29 cellular contexts compared by ENCODE assay signal in the genomic region with DNA sequence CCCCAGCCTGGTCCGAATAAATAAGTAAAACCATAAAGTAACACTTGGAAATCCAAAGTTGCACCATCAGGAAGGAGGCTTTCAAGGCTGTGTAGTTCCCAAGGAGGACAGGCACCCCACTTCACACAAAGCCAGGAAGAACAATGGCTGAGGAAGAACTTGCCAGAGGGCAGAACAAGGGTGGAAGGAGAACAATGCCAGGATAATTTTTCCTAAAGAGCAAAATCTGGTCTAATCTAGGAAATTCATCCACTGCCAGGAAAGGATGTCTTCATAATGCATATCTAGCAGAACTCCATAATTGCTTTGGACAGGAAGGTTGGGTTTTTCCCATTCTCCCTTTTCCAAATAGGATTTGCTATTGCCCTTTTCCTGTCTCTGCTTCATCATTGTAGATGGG. TPM values are rescaled to one million over a fixed set of nuclear protein-coding genes. Genes with fewer than 3 reads are reported as not detected.
DNase-seq lines count a peak whose midpoint lies in the region; ATAC-seq and TF ChIP-seq lines count a peak whose summit lies in the region.
"Had no signal": no experiment of that assay in that cellular context is flagged by ENCODE, and none has a peak within 500 bp of the region (broad histone marks: within the 10 kb centered on the region; RNA-seq: fewer than 3 reads in every experiment).

No MANE protein-coding gene starts in this region.

- peak; percentile 11 for DNase-seq in Daoy (ENCODE audit: low read depth)
- DNase-seq in NCI-H226, result peak; percentile 48
- peak; percentile 54 for DNase-seq in mammary epithelial cell
- no peak for DNase-seq in foreskin keratinocyte
- no peak for DNase-seq in activated CD4-positive, alpha-beta T cell treated with anti-CD3 and anti-CD28 coated beads for 4 hours
- no peak for DNase-seq in NCI-H510A (lab: John Stamatoyannopoulos, UW)
- DNase-seq in HT-29 (ENCODE audit: low spot score), result no peak
- DNase-seq: activated CD4-positive, alpha-beta T cell treated with anti-CD3 and anti-CD28 coated beads, Interleukin-2, amount 50 U/mL, for 4 hours; activated CD8-positive, alpha-beta memory T cell treated with anti-CD3 and anti-CD28 coated beads, Interleukin-2, amount 10 ng/mL, durations not matched to agents 7 days and 5 days; activated gamma-delta T cell; activated naive CD8-positive, alpha-beta T cell treated with anti-CD3 and anti-CD28 coated beads for 36 hours; activated T-cell treated with anti-CD3 and anti-CD28 coated beads, Interleukin-2, amount 50 U/mL, for 4 hours; anterior cingulate cortex; caudate nucleus; cortex of kidney; DMS153; effector memory CD8-positive, alpha-beta T cell; gastrocnemius medialis; Kasumi-1; natural killer cell; NCI-H146; nucleus accumbens; stimulated activated CD4-positive, alpha-beta T cell treated with anti-CD3 and anti-CD28 coated beads, Interleukin-4, amount 100 ng/mL, for 24 hours; T-helper 17 cell had no signal

- BruUV-seq in mammary epithelial cell (replicated peaks; lab: Mats Ljungman, UMichigan), result no TSS peak

- no peaks in the 10 kb centered on the region for H3K9me3 ChIP-seq in mammary epithelial cell (replicated peaks; ENCODE audit: insufficient read depth, low read length)
- H3K9me3 ChIP-seq: gastrocnemius medialis, prostate gland, tibial nerve had no signal

- no peak for ATAC-seq in foreskin keratinocyte
- no peak for ATAC-seq in GM19452 (IDR thresholded peaks at IDR 0.05; ENCODE audit: unreplicated experiment)
- ATAC-seq: activated CD8-positive, alpha-beta memory T cell treated with anti-CD3 and anti-CD28 coated beads, Interleukin-2, amount 10 ng/mL, durations not matched to agents 7 days and 5 days; activated T-cell treated with anti-CD3 and anti-CD28 coated beads, Interleukin-2, amount 50 U/mL, for 4 hours; effector memory CD8-positive, alpha-beta T cell; gastrocnemius medialis; natural killer cell; T-helper 17 cell had no signal

- H3K36me3 ChIP-seq in mammary epithelial cell (ENCODE audit: insufficient read depth, low read length), result no peaks in the 10 kb centered on the region
- H3K36me3 ChIP-seq: gastrocnemius medialis, prostate gland, tibial nerve had no signal

- WGBS in mammary epithelial cell (ENCODE audit: low coverage, missing lambda C conversion rate), result no CpG with 5 or more reads among the region's 1 CpG

- CTCF ChIA-PET in mammary epithelial cell (lab: Charles Lee; ENCODE audit: low non-redundant PET), result no interaction called here

- H3K4me1 ChIP-seq in mammary epithelial cell (ENCODE audit: insufficient read depth, low read length), result peaks cover 42% of the 10 kb centered on the region
- H3K4me1 ChIP-seq in foreskin keratinocyte, result peaks cover 36% of the 10 kb centered on the region
- H3K4me1 ChIP-seq: gastrocnemius medialis, prostate gland, tibial nerve had no signal

- intact Hi-C loops in mammary epithelial cell (cut with micrococcal nuclease), result no loop called here

- H3K4me3 ChIP-seq in mammary epithelial cell (replicated peaks in 1 of 3; ENCODE audit: insufficient read depth in 1 of 3, low read depth in 2 of 3, low read length in 3 of 3), result no peak overlapping the region
- H3K4me3 ChIP-seq: gastrocnemius medialis, prostate gland, SK-N-MC, tibial nerve had no signal

- H3K27me3 ChIP-seq in mammary epithelial cell (ENCODE audit: insufficient read depth, low read length) (no peaks in the 10 kb centered on the region), foreskin keratinocyte (no peaks in the 10 kb centered on the region)
- H3K27me3 ChIP-seq: gastrocnemius medialis, tibial nerve had no signal

- H4K20me1 ChIP-seq in mammary epithelial cell (ENCODE audit: insufficient read depth, low read length), result no peaks in the 10 kb centered on the region

- in situ Hi-C loops in mammary epithelial cell (cut with MboI; ENCODE audit: low sequenced_read_pairs in 2 of 2), result no loop called here

- H3K79me2 ChIP-seq in mammary epithelial cell (ENCODE audit: insufficient read depth, low read length), result no peaks in the 10 kb centered on the region

- no peak overlapping the region for H3K4me2 ChIP-seq in mammary epithelial cell (ENCODE audit: insufficient read depth, low read depth, low read length)

- peak overlapping the region; percentile 58 for H3K27ac ChIP-seq in mammary epithelial cell (ENCODE audit: insufficient read depth, low read depth, low read length)
- peak overlapping the region; percentile 82 for H3K27ac ChIP-seq in foreskin keratinocyte
- H3K27ac ChIP-seq: gastrocnemius medialis, HL-60, prostate gland, SK-N-MC, tibial nerve had no signal

- TF ChIP-seq CTCF in mammary epithelial cell (conservative IDR thresholded peaks at IDR 0.05 in 1 of 2, IDR thresholded peaks at IDR 0.05 in 1 of 2; ENCODE audit: extremely low read depth in 1 of 2, insufficient read depth in 1 of 2, low read depth in 1 of 2, low read length in 2 of 2) (no peak), foreskin keratinocyte (conservative IDR thresholded peaks at IDR 0.05) (no peak)

- dilution Hi-C loops in mammary epithelial cell (cut with HindIII; ENCODE audit: low sequenced_read_pairs), result no loop called here

- H2AFZ ChIP-seq in mammary epithelial cell (ENCODE audit: low read depth, low read length), result no peak overlapping the region

- no peak overlapping the region for H3K9ac ChIP-seq in mammary epithelial cell (ENCODE audit: insufficient read depth, low read length)

RNA-seq across cellular contexts. Expression of a gene that starts 15.7 kb away (rescaled TPM):
- total RNA-seq in Daoy (2014; rRNA removed; shearing (Covaris generic)), result 9.3 and 10.6 TPM in 2 replicates
- total RNA-seq in mammary epithelial cell (10 to 100 TPM in 1 of 2 donors, 1 to 10 TPM in 1; 7.0 to 12.8 TPM), foreskin keratinocyte (7.9 and 8.6 TPM in 2 replicates)
- polyA plus RNA-seq in mammary epithelial cell (4.2 TPM), foreskin keratinocyte (5.3 and 5.4 TPM in 2 replicates)
- polyA minus RNA-seq in mammary epithelial cell, result 6.1 TPM
- 4.4 and 5.1 TPM in 2 replicates for total RNA-seq in HT-29 (2014; rRNA removed; shearing (Covaris generic))

Comparison
In these comparisons a context has a peak if more than half of its experiments do, and no peak if none do; other contexts are left out.
1. DNase-seq: peak in Daoy (single experiment), NCI-H226 (single experiment) and mammary epithelial cell (single experiment); none in foreskin keratinocyte (0 of 2), activated CD4-positive, alpha-beta T cell treated with anti-CD3 and anti-CD28 coated beads for 4 hours (0 of 2), NCI-H510A (single experiment) and HT-29 (single experiment).